26 cellular contexts compared by ENCODE assay signal in genomic region chr6:75086236-75086635, GRCh38.
"Had no signal": no experiment of that assay in that cellular context is flagged by ENCODE, and none has a peak within 500 bp of the region (broad histone marks: within the 10 kb centered on the region; RNA-seq: fewer than 3 reads in every experiment).

No MANE protein-coding gene starts in this region.

- H3K4me3 Mint-ChIP-seq: activated CD4-positive, alpha-beta memory T cell treated with anti-CD3 and anti-CD28 coated beads for 36 hours; activated CD4-positive, alpha-beta T cell treated with anti-CD3 and anti-CD28 coated beads for 36 hours; activated CD4-positive, alpha-beta T cell treated with anti-CD3 and anti-CD28 coated beads, Interleukin-2, amount 10 ng/mL, durations not matched to agents 24 days and 14 days; activated CD8-positive, alpha-beta memory T cell treated with anti-CD3 and anti-CD28 coated beads, Interleukin-2, amount 10 ng/mL, durations not matched to agents 7 days and 5 days; activated CD8-positive, alpha-beta T cell treated with anti-CD3 and anti-CD28 coated beads, Interleukin-2, amount 10 ng/mL, durations not matched to agents 7 days and 5 days; activated naive CD4-positive, alpha-beta T cell treated with anti-CD3 and anti-CD28 coated beads for 36 hours; activated naive CD4-positive, alpha-beta T cell treated with anti-CD3 and anti-CD28 coated beads, Interleukin-2, amount 50 U/mL, for 24 hours; activated naive CD8-positive, alpha-beta T cell treated with anti-CD3 and anti-CD28 coated beads, Interleukin-2, amount 10 ng/mL, durations not matched to agents 7 days and 5 days; activated T-helper 1 cell treated with anti-CD3 and anti-CD28 coated beads, Interleukin-12 subunit alpha, Interleukin-12 subunit beta, Interleukin-2, Interleukin-4 antibody, amounts not matched to agents 30 ng/mL and 10 ng/mL and 1 ng/mL, durations not matched to agents 14 hours and 24 hours and 36 hours; brain; central memory CD8-positive, alpha-beta T cell had no signal

- H3K27ac Mint-ChIP-seq: activated CD4-positive, alpha-beta memory T cell treated with anti-CD3 and anti-CD28 coated beads for 36 hours; activated CD4-positive, alpha-beta T cell treated with anti-CD3 and anti-CD28 coated beads for 36 hours; activated CD4-positive, alpha-beta T cell treated with anti-CD3 and anti-CD28 coated beads, Interleukin-2, amount 10 ng/mL, durations not matched to agents 24 days and 14 days; activated CD8-positive, alpha-beta memory T cell treated with anti-CD3 and anti-CD28 coated beads, Interleukin-2, amount 10 ng/mL, durations not matched to agents 7 days and 5 days; activated CD8-positive, alpha-beta T cell treated with anti-CD3 and anti-CD28 coated beads, Interleukin-2, amount 10 ng/mL, durations not matched to agents 7 days and 5 days; activated naive CD4-positive, alpha-beta T cell treated with anti-CD3 and anti-CD28 coated beads for 36 hours; activated naive CD4-positive, alpha-beta T cell treated with anti-CD3 and anti-CD28 coated beads, Interleukin-2, amount 50 U/mL, for 24 hours; activated naive CD8-positive, alpha-beta T cell treated with anti-CD3 and anti-CD28 coated beads, Interleukin-2, amount 10 ng/mL, durations not matched to agents 7 days and 5 days; activated T-helper 1 cell treated with anti-CD3 and anti-CD28 coated beads, Interleukin-12 subunit alpha, Interleukin-12 subunit beta, Interleukin-2, Interleukin-4 antibody, amounts not matched to agents 30 ng/mL and 10 ng/mL and 1 ng/mL, durations not matched to agents 14 hours and 24 hours and 36 hours; activated T-helper 2 cell treated with anti-CD3 and anti-CD28 coated beads, Interferon-gamma antibody, Interleukin-2, Interleukin-4, amounts not matched to agents 10 μg/mL and 5 μg/mL and 100 μg/mL, durations not matched to agents 14 hours and 24 hours and 36 hours; brain had no signal

- H3K36me3 ChIP-seq: gastrocnemius medialis had no signal

- ATAC-seq: activated CD4-positive, alpha-beta T cell treated with anti-CD3 and anti-CD28 coated beads for 36 hours; activated CD8-positive, alpha-beta memory T cell treated with anti-CD3 and anti-CD28 coated beads, Interleukin-2, amount 10 ng/mL, durations not matched to agents 7 days and 5 days; activated CD8-positive, alpha-beta T cell treated with anti-CD3 and anti-CD28 coated beads, Interleukin-2, amount 10 ng/mL, durations not matched to agents 7 days and 5 days; esophagus mucosa; foreskin keratinocyte; gastrocnemius medialis; heart right ventricle had no signal

- DNase-seq: activated CD4-positive, alpha-beta memory T cell treated with anti-CD3 and anti-CD28 coated beads for 36 hours; activated CD4-positive, alpha-beta T cell treated with anti-CD3 and anti-CD28 coated beads for 36 hours; activated CD4-positive, alpha-beta T cell treated with anti-CD3 and anti-CD28 coated beads, Interleukin-2, amount 10 ng/mL, durations not matched to agents 24 days and 14 days; activated CD4-positive, CD25-positive, alpha-beta regulatory T cell; activated CD4-positive, CD25-positive, alpha-beta regulatory T cell treated with anti-CD3 and anti-CD28 coated beads, Interleukin-2, amount 50 U/mL, for 72 hours; activated CD8-positive, alpha-beta memory T cell treated with anti-CD3 and anti-CD28 coated beads, Interleukin-2, amount 10 ng/mL, durations not matched to agents 7 days and 5 days; activated CD8-positive, alpha-beta memory T cell treated with anti-CD3 and anti-CD28 coated beads, Interleukin-2, amount 50 U/mL, for 4 hours; activated CD8-positive, alpha-beta T cell treated with anti-CD3 and anti-CD28 coated beads, Interleukin-2, amount 10 ng/mL, durations not matched to agents 7 days and 5 days; activated effector memory CD4-positive, alpha-beta T cell treated with anti-CD3 and anti-CD28 coated beads, Interleukin-2, amount 50 U/mL, for 16 hours; activated naive CD4-positive, alpha-beta T cell treated with anti-CD3 and anti-CD28 coated beads for 36 hours; activated naive CD8-positive, alpha-beta T cell treated with anti-CD3 and anti-CD28 coated beads, Interleukin-2, amount 10 ng/mL, durations not matched to agents 7 days and 5 days; activated T-cell treated with anti-CD3 and anti-CD28 coated beads, Interleukin-2, amount 50 U/mL, for 1 hour; activated T-cell treated with anti-CD3 and anti-CD28 coated beads, Interleukin-2, amount 50 U/mL, for 48 hours; effector CD8-positive, alpha-beta T cell; foreskin keratinocyte; gastrocnemius medialis; heart right ventricle; T-helper 2 cell had no signal

- H3K27ac ChIP-seq: ascending aorta, epithelial cell of prostate, foreskin keratinocyte, gastrocnemius medialis, heart right ventricle had no signal

- H3K27me3 ChIP-seq: ascending aorta, foreskin keratinocyte, gastrocnemius medialis had no signal

- H3K9me3 ChIP-seq: ascending aorta, gastrocnemius medialis, heart right ventricle had no signal

- H3K36me3 Mint-ChIP-seq: activated CD4-positive, alpha-beta memory T cell treated with anti-CD3 and anti-CD28 coated beads for 36 hours; activated CD8-positive, alpha-beta memory T cell treated with anti-CD3 and anti-CD28 coated beads, Interleukin-2, amount 10 ng/mL, durations not matched to agents 7 days and 5 days; activated naive CD4-positive, alpha-beta T cell treated with anti-CD3 and anti-CD28 coated beads, Interleukin-2, amount 50 U/mL, for 24 hours; activated naive CD8-positive, alpha-beta T cell treated with anti-CD3 and anti-CD28 coated beads, Interleukin-2, amount 10 ng/mL, durations not matched to agents 7 days and 5 days had no signal

- H3K9me3 Mint-ChIP-seq: activated CD4-positive, alpha-beta memory T cell treated with anti-CD3 and anti-CD28 coated beads for 36 hours; activated naive CD4-positive, alpha-beta T cell treated with anti-CD3 and anti-CD28 coated beads for 36 hours; activated naive CD4-positive, alpha-beta T cell treated with anti-CD3 and anti-CD28 coated beads, Interleukin-2, amount 50 U/mL, for 24 hours; activated naive CD8-positive, alpha-beta T cell treated with anti-CD3 and anti-CD28 coated beads, Interleukin-2, amount 10 ng/mL, durations not matched to agents 7 days and 5 days; activated T-helper 1 cell treated with anti-CD3 and anti-CD28 coated beads, Interleukin-12 subunit alpha, Interleukin-12 subunit beta, Interleukin-2, Interleukin-4 antibody, amounts not matched to agents 30 ng/mL and 10 ng/mL and 1 ng/mL, durations not matched to agents 14 hours and 24 hours and 36 hours; activated T-helper 2 cell treated with anti-CD3 and anti-CD28 coated beads, Interferon-gamma antibody, Interleukin-2, Interleukin-4, amounts not matched to agents 10 μg/mL and 5 μg/mL and 100 μg/mL, durations not matched to agents 14 hours and 24 hours and 36 hours; brain had no signal

- H3K4me3 ChIP-seq: ascending aorta, gastrocnemius medialis, heart right ventricle had no signal

- H3K4me1 ChIP-seq: ascending aorta, foreskin keratinocyte, gastrocnemius medialis had no signal

- H3K4me1 Mint-ChIP-seq: activated CD4-positive, alpha-beta T cell treated with anti-CD3 and anti-CD28 coated beads for 36 hours; activated CD8-positive, alpha-beta memory T cell treated with anti-CD3 and anti-CD28 coated beads, Interleukin-2, amount 10 ng/mL, durations not matched to agents 7 days and 5 days; activated naive CD4-positive, alpha-beta T cell treated with anti-CD3 and anti-CD28 coated beads, Interleukin-2, amount 50 U/mL, for 24 hours; central memory CD8-positive, alpha-beta T cell had no signal
